ENCODE assay signal across 8 cellular contexts in the genomic region with DNA sequence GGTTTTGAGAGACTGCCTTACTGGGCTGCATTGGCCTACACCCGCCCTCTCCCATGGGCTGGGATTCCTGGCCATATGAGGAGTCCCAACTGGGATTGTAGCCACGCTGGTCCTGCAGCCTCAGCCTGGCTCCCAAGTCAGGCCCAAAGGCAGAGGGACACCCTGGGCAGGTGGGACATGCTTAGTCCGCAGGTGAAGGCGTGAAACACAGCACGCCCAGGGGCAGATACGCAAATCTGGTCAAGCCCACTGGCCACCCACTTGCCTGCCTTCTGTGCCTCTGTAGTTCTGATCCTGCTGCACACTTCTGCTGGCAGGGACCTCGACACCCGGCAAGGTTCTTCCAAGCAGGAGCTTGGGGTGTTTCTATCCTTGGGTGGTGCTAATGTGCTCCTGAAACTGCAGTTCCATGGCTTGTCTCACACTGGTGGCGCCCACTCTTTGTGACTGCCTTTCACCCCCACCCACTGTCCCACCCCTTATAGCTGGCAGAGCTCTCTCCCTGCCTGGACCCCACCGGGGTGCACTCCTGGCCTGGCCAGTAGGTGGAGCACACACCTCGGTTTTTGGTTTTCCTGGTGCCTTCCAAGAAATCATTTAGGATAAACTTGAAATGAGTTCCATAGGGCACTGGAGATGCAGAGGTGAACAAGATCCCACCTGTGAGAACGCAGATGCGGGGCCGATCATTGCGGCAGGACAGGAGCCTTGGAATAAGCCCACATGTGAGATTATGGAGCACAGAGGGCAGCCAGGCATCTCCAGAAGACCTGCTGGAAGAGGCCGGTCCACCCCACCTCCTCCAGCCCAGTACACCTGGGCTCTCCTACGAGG. TPM values are rescaled to one million over a fixed set of nuclear protein-coding genes. Genes with fewer than 3 reads are reported as not detected.
DNase-seq lines count a peak whose midpoint lies in the region; ATAC-seq and TF ChIP-seq lines count a peak whose summit lies in the region.

No MANE protein-coding gene starts in this region.

- no peaks in the 10 kb centered on the region for H3K9me3 ChIP-seq in CD8-positive, alpha-beta T cell (ENCODE audit: low read length)

- intact Hi-C loops in CD8-positive, alpha-beta T cell (cut with DNase I, micrococcal nuclease) = loop anchor here (1.0 to 5.0 kb wide), 2 partner anchors 72 to 134 kb away; no protein-coding TSS in a partner anchor

- H3K27me3 Mint-ChIP-seq in CD8-positive, alpha-beta T cell (ENCODE audit: low read depth) = no peaks in the 10 kb centered on the region

- peaks cover 6% of the 10 kb centered on the region for H3K4me1 Mint-ChIP-seq in CD8-positive, alpha-beta T cell (ENCODE audit: low read depth)

- peak; percentile 78 for ATAC-seq in CD8-positive, alpha-beta T cell
- ATAC-seq in GM19351 (IDR thresholded peaks at IDR 0.05; ENCODE audit: unreplicated experiment) = peak; percentile 80
- ATAC-seq in foreskin keratinocyte = peak; percentile 87
- ATAC-seq in GM21526 (IDR thresholded peaks at IDR 0.05; ENCODE audit: low FRiP score, unreplicated experiment) = no peak
- ATAC-seq in HG02610 (IDR thresholded peaks at IDR 0.05; ENCODE audit: unreplicated experiment) = no peak

- peaks cover 87% of the 10 kb centered on the region for H3K36me3 Mint-ChIP-seq in CD8-positive, alpha-beta T cell

- H3K27ac ChIP-seq in CD8-positive, alpha-beta T cell (ENCODE audit: low read depth, low read length) = no peak overlapping the region
- H3K27ac ChIP-seq in foreskin keratinocyte = no peak overlapping the region

- H3K36me3 ChIP-seq in CD8-positive, alpha-beta T cell (ENCODE audit: insufficient read depth, low read length) = peaks cover 51% of the 10 kb centered on the region

- H3K9me3 Mint-ChIP-seq in CD8-positive, alpha-beta T cell = no peaks in the 10 kb centered on the region

- no peaks in the 10 kb centered on the region for H3K27me3 ChIP-seq in CD8-positive, alpha-beta T cell (ENCODE audit: insufficient read depth, low read length)
- H3K27me3 ChIP-seq in foreskin keratinocyte = no peaks in the 10 kb centered on the region

- no peak overlapping the region for H3K4me3 Mint-ChIP-seq in CD8-positive, alpha-beta T cell

- no peak overlapping the region for H3K4me3 ChIP-seq in CD8-positive, alpha-beta T cell (ENCODE audit: low read depth, low read length)
- H3K4me3 ChIP-seq in LNCaP clone FGC (ENCODE audit: low read depth, low read length) = no peak overlapping the region

- peak in 3 of 7 experiments; percentile 29 to 72 (median 50) for DNase-seq in CD8-positive, alpha-beta T cell
- DNase-seq in LNCaP clone FGC (ENCODE audit: low read depth) = no peak
- DNase-seq in activated CD8-positive, alpha-beta memory T cell treated with anti-CD3 and anti-CD28 coated beads, Interleukin-2, amount 50 U/mL, for 48 hours = peak; percentile 42
- no peak for DNase-seq in foreskin keratinocyte
- peak; percentile 29 for DNase-seq in renal cortical epithelial cell (ENCODE audit: low read depth)

- H3K4me1 ChIP-seq in CD8-positive, alpha-beta T cell (ENCODE audit: insufficient read depth, low read length) = no peaks in the 10 kb centered on the region
- H3K4me1 ChIP-seq in foreskin keratinocyte = no peaks in the 10 kb centered on the region

- CTCF ChIA-PET in CD8-positive, alpha-beta T cell (lab: Charles Lee) = interaction anchor here (0.5 to 4.7 kb wide), 17 partner anchors 9 to 138 kb away, joined by 3 to 55 read pairs (median 4); no protein-coding TSS in a partner anchor

- TF ChIP-seq CTCF in CD8-positive, alpha-beta T cell (IDR thresholded peaks at IDR 0.05) = peak; percentile 44
- TF ChIP-seq CTCF in LNCaP clone FGC (IDR thresholded peaks at IDR 0.05; ENCODE audit: control insufficient read depth, extremely low read depth, insufficient read depth) = peak; percentile 91
- TF ChIP-seq CTCF in foreskin keratinocyte (conservative IDR thresholded peaks at IDR 0.05) = peak; percentile 71

- POLR2A ChIA-PET in CD8-positive, alpha-beta T cell (lab: Charles Lee) = no interaction called here

- H3K27ac Mint-ChIP-seq in CD8-positive, alpha-beta T cell = no peak overlapping the region

RNA-seq across cellular contexts. Expression of gene MKI67, which starts 47.9 kb away (rescaled TPM):
- 1 to 10 TPM; 1.5 to 1.9 TPM for total RNA-seq in CD8-positive, alpha-beta T cell
- total RNA-seq in foreskin keratinocyte = 72.8 and 102 TPM in 2 replicates
- 11.9 and 17.4 TPM in 2 replicates for polyA plus RNA-seq in foreskin keratinocyte
- total RNA-seq in renal cortical epithelial cell = 0.75 and 5.2 TPM in 2 replicates

Comparison
In these comparisons a context has a peak if more than half of its experiments do, and no peak if none do; other contexts are left out.
1. ATAC-seq: peak in CD8-positive, alpha-beta T cell (single experiment), GM19351 (single experiment) and foreskin keratinocyte (single experiment); none in GM21526 (single experiment) and HG02610 (single experiment).
2. DNase-seq: peak in activated CD8-positive, alpha-beta memory T cell treated with anti-CD3 and anti-CD28 coated beads, Interleukin-2, amount 50 U/mL, for 48 hours (single experiment) and renal cortical epithelial cell (single experiment); none in LNCaP clone FGC (single experiment) and foreskin keratinocyte (0 of 2).
3. RNA of gene MKI67, which starts 47.9 kb away (total RNA-seq): 72.8 to 102 TPM in foreskin keratinocyte; 1.5 to 1.9 TPM in CD8-positive, alpha-beta T cell and 0.75 to 5.2 TPM in renal cortical epithelial cell; every median in the first group is over 10 times any median in the second.
4. Peak in every context shown above with its lines, with median percentiles within 50 percentile points of each other: CTCF ChIP-seq.